2 cellular contexts compared by ENCODE assay signal in the genomic region with DNA sequence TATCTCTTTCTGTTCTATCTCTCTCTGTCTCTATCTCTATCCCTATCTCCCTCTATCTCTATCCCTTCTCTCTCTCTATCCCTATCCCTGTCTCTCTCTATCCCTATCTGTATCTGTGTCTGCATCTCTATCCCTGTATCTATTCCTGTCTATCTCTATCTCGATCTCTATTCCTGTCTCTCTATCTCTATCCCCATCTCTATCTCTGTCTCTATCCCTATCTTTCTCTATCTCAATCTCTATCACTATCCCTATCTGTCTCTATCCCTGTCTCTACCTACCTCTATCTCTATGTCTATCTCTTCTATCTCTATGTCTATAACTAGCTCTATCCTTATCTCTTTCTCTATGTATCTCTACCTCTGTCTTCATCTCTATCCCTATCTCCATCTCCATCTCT.
TF ChIP-seq lines count a peak whose summit lies in the region.

No MANE protein-coding gene starts in this region.

TF ChIP-seq in HEK293, 187 proteins besides CTCF, POLR2A, EP300 and RAD21:
- TF ChIP-seq ZNF513 (tag by site-specific recombination; IDR thresholded peaks at IDR 0.05): no peak
- TF ChIP-seq GLIS1 (tag by site-specific recombination; IDR thresholded peaks at IDR 0.05): no peak
- peak; percentile 31; the same call in 1 of the 2 replicates for TF ChIP-seq ZNF366 (tag by site-specific recombination; conservative IDR thresholded peaks at IDR 0.05)
- TF ChIP-seq, protein P1, sequence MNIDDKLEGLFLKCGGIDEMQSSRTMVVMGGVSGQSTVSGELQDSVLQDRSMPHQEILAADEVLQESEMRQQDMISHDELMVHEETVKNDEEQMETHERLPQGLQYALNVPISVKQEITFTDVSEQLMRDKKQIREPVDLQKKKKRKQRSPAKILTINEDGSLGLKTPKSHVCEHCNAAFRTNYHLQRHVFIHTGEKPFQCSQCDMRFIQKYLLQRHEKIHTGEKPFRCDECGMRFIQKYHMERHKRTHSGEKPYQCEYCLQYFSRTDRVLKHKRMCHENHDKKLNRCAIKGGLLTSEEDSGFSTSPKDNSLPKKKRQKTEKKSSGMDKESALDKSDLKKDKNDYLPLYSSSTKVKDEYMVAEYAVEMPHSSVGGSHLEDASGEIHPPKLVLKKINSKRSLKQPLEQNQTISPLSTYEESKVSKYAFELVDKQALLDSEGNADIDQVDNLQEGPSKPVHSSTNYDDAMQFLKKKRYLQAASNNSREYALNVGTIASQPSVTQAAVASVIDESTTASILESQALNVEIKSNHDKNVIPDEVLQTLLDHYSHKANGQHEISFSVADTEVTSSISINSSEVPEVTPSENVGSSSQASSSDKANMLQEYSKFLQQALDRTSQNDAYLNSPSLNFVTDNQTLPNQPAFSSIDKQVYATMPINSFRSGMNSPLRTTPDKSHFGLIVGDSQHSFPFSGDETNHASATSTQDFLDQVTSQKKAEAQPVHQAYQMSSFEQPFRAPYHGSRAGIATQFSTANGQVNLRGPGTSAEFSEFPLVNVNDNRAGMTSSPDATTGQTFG (tag by site-specific recombination; IDR thresholded peaks at IDR 0.05; ENCODE audit: borderline replicate concordance): 0 out of 2 replicates have a peak, but pooled peaks have one; percentile 51
- TF ChIP-seq ZNF664 (tag by site-specific recombination; IDR thresholded peaks at IDR 0.05): no peak
- no peak for TF ChIP-seq ZNF416 (tag by site-specific recombination; IDR thresholded peaks at IDR 0.05)
- peak; percentile 24; the same call in 1 of the 2 replicates for TF ChIP-seq SALL2 (tag by site-specific recombination; IDR thresholded peaks at IDR 0.05; ENCODE audit: borderline replicate concordance)
- no peak for TF ChIP-seq ZNF76 (tag by site-specific recombination; IDR thresholded peaks at IDR 0.05; ENCODE audit: borderline replicate concordance, low read depth)

TF ChIP-seq in K562, 482 proteins besides CTCF, POLR2A, EP300 and RAD21 (continues in another document):
- TF ChIP-seq, protein P2, sequence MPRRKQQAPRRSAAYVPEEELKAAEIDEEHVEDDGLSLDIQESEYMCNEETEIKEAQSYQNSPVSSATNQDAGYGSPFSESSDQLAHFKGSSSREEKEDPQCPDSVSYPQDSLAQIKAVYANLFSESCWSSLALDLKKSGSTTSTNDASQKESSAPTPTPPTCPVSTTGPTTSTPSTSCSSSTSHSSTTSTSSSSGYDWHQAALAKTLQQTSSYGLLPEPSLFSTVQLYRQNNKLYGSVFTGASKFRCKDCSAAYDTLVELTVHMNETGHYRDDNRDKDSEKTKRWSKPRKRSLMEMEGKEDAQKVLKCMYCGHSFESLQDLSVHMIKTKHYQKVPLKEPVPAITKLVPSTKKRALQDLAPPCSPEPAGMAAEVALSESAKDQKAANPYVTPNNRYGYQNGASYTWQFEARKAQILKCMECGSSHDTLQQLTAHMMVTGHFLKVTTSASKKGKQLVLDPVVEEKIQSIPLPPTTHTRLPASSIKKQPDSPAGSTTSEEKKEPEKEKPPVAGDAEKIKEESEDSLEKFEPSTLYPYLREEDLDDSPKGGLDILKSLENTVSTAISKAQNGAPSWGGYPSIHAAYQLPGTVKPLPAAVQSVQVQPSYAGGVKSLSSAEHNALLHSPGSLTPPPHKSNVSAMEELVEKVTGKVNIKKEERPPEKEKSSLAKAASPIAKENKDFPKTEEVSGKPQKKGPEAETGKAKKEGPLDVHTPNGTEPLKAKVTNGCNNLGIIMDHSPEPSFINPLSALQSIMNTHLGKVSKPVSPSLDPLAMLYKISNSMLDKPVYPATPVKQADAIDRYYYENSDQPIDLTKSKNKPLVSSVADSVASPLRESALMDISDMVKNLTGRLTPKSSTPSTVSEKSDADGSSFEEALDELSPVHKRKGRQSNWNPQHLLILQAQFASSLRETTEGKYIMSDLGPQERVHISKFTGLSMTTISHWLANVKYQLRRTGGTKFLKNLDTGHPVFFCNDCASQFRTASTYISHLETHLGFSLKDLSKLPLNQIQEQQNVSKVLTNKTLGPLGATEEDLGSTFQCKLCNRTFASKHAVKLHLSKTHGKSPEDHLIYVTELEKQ (CRISPR knock-in tag; IDR thresholded peaks at IDR 0.05): no peak
- no peak for TF ChIP-seq TRIM25 (IDR thresholded peaks at IDR 0.05; ENCODE audit: borderline replicate concordance)
- TF ChIP-seq SUPT5H (IDR thresholded peaks at IDR 0.05): peak; percentile 39; the same call in 1 of the 2 replicates
- TF ChIP-seq USF1 (CRISPR knock-in tag; IDR thresholded peaks at IDR 0.05): no peak
- TF ChIP-seq ZNF778 (CRISPR knock-in tag; IDR thresholded peaks at IDR 0.05): no peak
- TF ChIP-seq TCF15 (CRISPR knock-in tag; IDR thresholded peaks at IDR 0.05): no peak
- no peak for TF ChIP-seq SFPQ (IDR thresholded peaks at IDR 0.05; ENCODE audit: low read depth, low read length)
- TF ChIP-seq POLR2B (IDR thresholded peaks at IDR 0.05; ENCODE audit: low read depth, partially characterized antibody): peak; percentile 38
- TF ChIP-seq E2F3 (CRISPR knock-in tag; IDR thresholded peaks at IDR 0.05): no peak
- TF ChIP-seq, protein P3, sequence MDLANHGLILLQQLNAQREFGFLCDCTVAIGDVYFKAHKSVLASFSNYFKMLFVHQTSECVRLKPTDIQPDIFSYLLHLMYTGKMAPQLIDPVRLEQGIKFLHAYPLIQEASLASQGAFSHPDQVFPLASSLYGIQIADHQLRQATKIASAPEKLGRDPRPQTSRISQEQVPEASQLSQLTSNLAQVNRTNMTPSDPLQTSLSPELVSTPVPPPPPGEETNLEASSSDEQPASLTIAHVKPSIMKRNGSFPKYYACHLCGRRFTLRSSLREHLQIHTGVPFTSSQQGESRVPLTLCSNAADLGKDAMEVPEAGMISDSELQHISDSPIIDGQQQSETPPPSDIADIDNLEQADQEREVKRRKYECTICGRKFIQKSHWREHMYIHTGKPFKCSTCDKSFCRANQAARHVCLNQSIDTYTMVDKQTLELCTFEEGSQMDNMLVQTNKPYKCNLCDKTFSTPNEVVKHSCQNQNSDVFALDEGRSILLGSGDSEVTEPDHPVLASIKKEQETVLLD (IDR thresholded peaks at IDR 0.05): peak; percentile 53; the same call in 1 of the 2 replicates
- TF ChIP-seq ZBTB8A (IDR thresholded peaks at IDR 0.05; ENCODE audit: partially characterized antibody): peak; percentile 19
- TF ChIP-seq TAF9B (IDR thresholded peaks at IDR 0.05; ENCODE audit: partially characterized antibody): peak; percentile 22
- TF ChIP-seq KDM1A (IDR thresholded peaks at IDR 0.05): 0 out of 4 replicates have a peak, but pooled peaks of 1 of the 2 experiments have one; percentile 38
- no peak for TF ChIP-seq ZNF316 (IDR thresholded peaks at IDR 0.05)
- TF ChIP-seq, protein P4, sequence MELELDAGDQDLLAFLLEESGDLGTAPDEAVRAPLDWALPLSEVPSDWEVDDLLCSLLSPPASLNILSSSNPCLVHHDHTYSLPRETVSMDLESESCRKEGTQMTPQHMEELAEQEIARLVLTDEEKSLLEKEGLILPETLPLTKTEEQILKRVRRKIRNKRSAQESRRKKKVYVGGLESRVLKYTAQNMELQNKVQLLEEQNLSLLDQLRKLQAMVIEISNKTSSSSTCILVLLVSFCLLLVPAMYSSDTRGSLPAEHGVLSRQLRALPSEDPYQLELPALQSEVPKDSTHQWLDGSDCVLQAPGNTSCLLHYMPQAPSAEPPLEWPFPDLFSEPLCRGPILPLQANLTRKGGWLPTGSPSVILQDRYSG (tag; conservative IDR thresholded peaks at IDR 0.05; ENCODE audit: low read depth): no peak
- TF ChIP-seq BDP1 (IDR thresholded peaks at IDR 0.05; ENCODE audit: insufficient read depth, insufficient read length): no peak
- TF ChIP-seq, protein P5, sequence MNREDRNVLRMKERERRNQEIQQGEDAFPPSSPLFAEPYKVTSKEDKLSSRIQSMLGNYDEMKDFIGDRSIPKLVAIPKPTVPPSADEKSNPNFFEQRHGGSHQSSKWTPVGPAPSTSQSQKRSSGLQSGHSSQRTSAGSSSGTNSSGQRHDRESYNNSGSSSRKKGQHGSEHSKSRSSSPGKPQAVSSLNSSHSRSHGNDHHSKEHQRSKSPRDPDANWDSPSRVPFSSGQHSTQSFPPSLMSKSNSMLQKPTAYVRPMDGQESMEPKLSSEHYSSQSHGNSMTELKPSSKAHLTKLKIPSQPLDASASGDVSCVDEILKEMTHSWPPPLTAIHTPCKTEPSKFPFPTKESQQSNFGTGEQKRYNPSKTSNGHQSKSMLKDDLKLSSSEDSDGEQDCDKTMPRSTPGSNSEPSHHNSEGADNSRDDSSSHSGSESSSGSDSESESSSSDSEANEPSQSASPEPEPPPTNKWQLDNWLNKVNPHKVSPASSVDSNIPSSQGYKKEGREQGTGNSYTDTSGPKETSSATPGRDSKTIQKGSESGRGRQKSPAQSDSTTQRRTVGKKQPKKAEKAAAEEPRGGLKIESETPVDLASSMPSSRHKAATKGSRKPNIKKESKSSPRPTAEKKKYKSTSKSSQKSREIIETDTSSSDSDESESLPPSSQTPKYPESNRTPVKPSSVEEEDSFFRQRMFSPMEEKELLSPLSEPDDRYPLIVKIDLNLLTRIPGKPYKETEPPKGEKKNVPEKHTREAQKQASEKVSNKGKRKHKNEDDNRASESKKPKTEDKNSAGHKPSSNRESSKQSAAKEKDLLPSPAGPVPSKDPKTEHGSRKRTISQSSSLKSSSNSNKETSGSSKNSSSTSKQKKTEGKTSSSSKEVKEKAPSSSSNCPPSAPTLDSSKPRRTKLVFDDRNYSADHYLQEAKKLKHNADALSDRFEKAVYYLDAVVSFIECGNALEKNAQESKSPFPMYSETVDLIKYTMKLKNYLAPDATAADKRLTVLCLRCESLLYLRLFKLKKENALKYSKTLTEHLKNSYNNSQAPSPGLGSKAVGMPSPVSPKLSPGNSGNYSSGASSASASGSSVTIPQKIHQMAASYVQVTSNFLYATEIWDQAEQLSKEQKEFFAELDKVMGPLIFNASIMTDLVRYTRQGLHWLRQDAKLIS (CRISPR knock-in tag; IDR thresholded peaks at IDR 0.05): no peak
- TF ChIP-seq SMAD3 (CRISPR knock-in tag; conservative IDR thresholded peaks at IDR 0.05): no peak
- no peak for TF ChIP-seq ELF4 (CRISPR knock-in tag; IDR thresholded peaks at IDR 0.05)
- TF ChIP-seq POU5F1 (IDR thresholded peaks at IDR 0.05; ENCODE audit: borderline replicate concordance, low read depth, low read length, partially characterized antibody): no peak
- TF ChIP-seq FOXP1 (CRISPR knock-in tag; IDR thresholded peaks at IDR 0.05): no peak
- TF ChIP-seq CCAR2 (IDR thresholded peaks at IDR 0.05; ENCODE audit: low read depth, low read length): no peak
- no peak for TF ChIP-seq ZNF143 (CRISPR knock-in tag; IDR thresholded peaks at IDR 0.05)
- TF ChIP-seq ZC3H4 (CRISPR knock-in tag; IDR thresholded peaks at IDR 0.05; ENCODE audit: borderline replicate concordance): no peak
- TF ChIP-seq, protein P6, sequence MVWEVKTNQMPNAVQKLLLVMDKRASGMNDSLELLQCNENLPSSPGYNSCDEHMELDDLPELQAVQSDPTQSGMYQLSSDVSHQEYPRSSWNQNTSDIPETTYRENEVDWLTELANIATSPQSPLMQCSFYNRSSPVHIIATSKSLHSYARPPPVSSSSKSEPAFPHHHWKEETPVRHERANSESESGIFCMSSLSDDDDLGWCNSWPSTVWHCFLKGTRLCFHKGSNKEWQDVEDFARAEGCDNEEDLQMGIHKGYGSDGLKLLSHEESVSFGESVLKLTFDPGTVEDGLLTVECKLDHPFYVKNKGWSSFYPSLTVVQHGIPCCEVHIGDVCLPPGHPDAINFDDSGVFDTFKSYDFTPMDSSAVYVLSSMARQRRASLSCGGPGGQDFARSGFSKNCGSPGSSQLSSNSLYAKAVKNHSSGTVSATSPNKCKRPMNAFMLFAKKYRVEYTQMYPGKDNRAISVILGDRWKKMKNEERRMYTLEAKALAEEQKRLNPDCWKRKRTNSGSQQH (CRISPR knock-in tag; IDR thresholded peaks at IDR 0.05): peak; percentile 5; the same call in 1 of the 2 replicates
- no peak for TF ChIP-seq ZNF717 (CRISPR knock-in tag; IDR thresholded peaks at IDR 0.05)
- no peak for TF ChIP-seq TCFL5 (CRISPR knock-in tag; conservative IDR thresholded peaks at IDR 0.05)
- no peak for TF ChIP-seq SRF (CRISPR knock-in tag; IDR thresholded peaks at IDR 0.05)
- no peak for TF ChIP-seq PHB (CRISPR knock-in tag; IDR thresholded peaks at IDR 0.05)
- TF ChIP-seq EP400 (IDR thresholded peaks at IDR 0.05): peak; percentile 23; the same call in 1 of the 2 replicates
